Comparison of ENCODE assay signal across 12 cellular contexts in genomic region chr1:32774950-32775634, GRCh38. TPM values are rescaled to one million over a fixed set of nuclear protein-coding genes. Genes with fewer than 3 reads are reported as not detected.
A peak's percentile ranks its signal among the peaks of the same experiment; 100 is the strongest.
DNase-seq lines count a peak whose midpoint lies in the region; FAIRE-seq and TF ChIP-seq lines count a peak whose summit lies in the region.
"Had no signal": no experiment of that assay in that cellular context is flagged by ENCODE, and none has a peak within 500 bp of the region (broad histone marks: within the 10 kb centered on the region; RNA-seq: fewer than 3 reads in every experiment).

No MANE protein-coding gene starts in this region.

- no peak overlapping the region for H3K4me3 ChIP-seq in A673 (ENCODE audit: low read depth, low read length, poor library complexity, severe bottlenecking)
- no peak overlapping the region for H3K4me3 ChIP-seq in astrocyte (ENCODE audit: insufficient read depth, low read depth, low read length)
- H3K4me3 ChIP-seq: left ventricle myocardium inferior had no signal

- H3K27ac Mint-ChIP-seq in astrocyte (ENCODE audit: unreplicated experiment) (peak overlapping the region; percentile 85), immature natural killer cell (peak overlapping the region in 4 of 6 donors; percentile 46 to 74 (median 69)), type B pancreatic cell (no peak overlapping the region)
- H3K27ac Mint-ChIP-seq: activated B cell treated with CpG ODN at 0.5 μM for 24 hours had no signal

- H3K27ac ChIP-seq in A673 (ENCODE audit: low read depth, low read length, poor library complexity, severe bottlenecking) = peak overlapping the region; percentile 33
- peak overlapping the region; percentile 46 for H3K27ac ChIP-seq in astrocyte (ENCODE audit: low read depth, low read length)
- H3K27ac ChIP-seq: left ventricle myocardium inferior had no signal

- H3K27me3 ChIP-seq in A673 (replicated peaks; ENCODE audit: insufficient read depth, low read depth, low read length, poor library complexity) = no peaks in the 10 kb centered on the region
- H3K27me3 ChIP-seq in astrocyte (ENCODE audit: insufficient read depth, low read length) = no peaks in the 10 kb centered on the region

- FAIRE-seq in H54 (lab: Jason Lieb, UNC) (peak; percentile 81), astrocyte (lab: Jason Lieb, UNC) (no peak)
- FAIRE-seq: D721Med had no signal

- intact Hi-C loops in A673 (cut with micrococcal nuclease; ENCODE audit: unreplicated experiment) = no loop called here

- H3K36me3 Mint-ChIP-seq in astrocyte (ENCODE audit: low read depth, unreplicated experiment) (peaks cover 25% of the 10 kb centered on the region), immature natural killer cell (peaks cover 12 to 25% (median 16%) of the 10 kb centered on the region in 3 donors), type B pancreatic cell (peaks cover 33% of the 10 kb centered on the region)

- H3K4me2 ChIP-seq in astrocyte (ENCODE audit: low read length) = peak overlapping the region; percentile 37

- DNase-seq in A673 (ENCODE audit: low spot score) = peak; percentile 38
- DNase-seq in H54 (ENCODE audit: insufficient read length, low spot score) = no peak
- peak; percentile 75 for DNase-seq in astrocyte (ENCODE audit: low read depth)
- DNase-seq in immature natural killer cell = no peak
- no peak for DNase-seq in ureter (ENCODE audit: low spot score)
- no peak for DNase-seq in amniotic stem cell (lab: John Stamatoyannopoulos, UW)
- DNase-seq in stimulated activated CD4-positive, alpha-beta T cell treated with anti-CD3 and anti-CD28 coated beads, Interleukin-2, amount 100 ng/mL, for 48 hours = no peak
- DNase-seq in type B pancreatic cell (ENCODE audit: extremely low spot score, unreplicated experiment) = no peak
- DNase-seq: activated B cell treated with CpG ODN at 0.5 μM for 24 hours, left ventricle myocardium inferior, NCI-H187 had no signal

- POLR2A ChIA-PET in A673 (lab: Charles Lee; ENCODE audit: low non-redundant PET) = interaction anchor here (0.6 kb wide), 1 partner anchor 383 kb away, joined by 4 read pairs; no protein-coding TSS in a partner anchor

- H3K4me3 Mint-ChIP-seq in astrocyte (ENCODE audit: unreplicated experiment) = no peak overlapping the region
- no peak overlapping the region for H3K4me3 Mint-ChIP-seq in immature natural killer cell
- no peak overlapping the region for H3K4me3 Mint-ChIP-seq in type B pancreatic cell
- H3K4me3 Mint-ChIP-seq: activated B cell treated with CpG ODN at 0.5 μM for 24 hours had no signal

- H3K27me3 Mint-ChIP-seq in astrocyte (ENCODE audit: low read depth, unreplicated experiment) = no peaks in the 10 kb centered on the region
- H3K27me3 Mint-ChIP-seq in immature natural killer cell (ENCODE audit: low read depth in 3 of 3) = peaks cover 0 to 4% (median 0%) of the 10 kb centered on the region in 3 donors
- H3K27me3 Mint-ChIP-seq in type B pancreatic cell = no peaks in the 10 kb centered on the region
- H3K27me3 Mint-ChIP-seq: activated B cell treated with CpG ODN at 0.5 μM for 24 hours had no signal

- TF ChIP-seq CTCF in A673 (conservative IDR thresholded peaks at IDR 0.05; ENCODE audit: low read depth, low read length) (no peak), astrocyte (IDR thresholded peaks at IDR 0.05; ENCODE audit: insufficient read depth, low read depth, low read length) (no peak), type B pancreatic cell (conservative IDR thresholded peaks at IDR 0.05) (no peak)

- H3K36me3 ChIP-seq in A673 (ENCODE audit: insufficient read depth, low read length, poor library complexity, severe bottlenecking) = peaks cover 59% of the 10 kb centered on the region
- peaks cover 34% of the 10 kb centered on the region for H3K36me3 ChIP-seq in astrocyte (ENCODE audit: insufficient read depth, low read length)

- H3K4me1 ChIP-seq in A673 (ENCODE audit: insufficient read depth, low read length, poor library complexity, severe bottlenecking) = no peaks in the 10 kb centered on the region
- peaks cover 14% of the 10 kb centered on the region for H3K4me1 ChIP-seq in astrocyte (ENCODE audit: insufficient read depth, low read length)

- H3K79me2 ChIP-seq in astrocyte (ENCODE audit: insufficient read depth, low read length) = no peaks in the 10 kb centered on the region

- H3K9ac ChIP-seq in astrocyte (ENCODE audit: low read length) = peak overlapping the region; percentile 2

- H4K20me1 ChIP-seq in astrocyte (ENCODE audit: insufficient read depth, low read length) = peaks cover 20% of the 10 kb centered on the region

- BruUV-seq in A673 (replicated peaks; lab: Mats Ljungman, UMichigan) = TSS peak; percentile 93

- H3K9me3 Mint-ChIP-seq in astrocyte (ENCODE audit: unreplicated experiment) = no peaks in the 10 kb centered on the region
- no peaks in the 10 kb centered on the region for H3K9me3 Mint-ChIP-seq in immature natural killer cell
- H3K9me3 Mint-ChIP-seq in type B pancreatic cell = no peaks in the 10 kb centered on the region
- H3K9me3 Mint-ChIP-seq: activated B cell treated with CpG ODN at 0.5 μM for 24 hours had no signal

- CTCF ChIA-PET in A673 (lab: Charles Lee) = interaction anchor here (1.0 to 2.9 kb wide), 2 partner anchors 63 kb away, joined by 3 to 21 read pairs; no protein-coding TSS in a partner anchor

- TF ChIP-seq POLR2A in H54 (IDR thresholded peaks at IDR 0.05; ENCODE audit: low read depth, low read length) = no peak

- H3K4me1 Mint-ChIP-seq in astrocyte (ENCODE audit: low read depth, unreplicated experiment) = peaks cover 28% of the 10 kb centered on the region
- peaks cover 8 to 20% of the 10 kb centered on the region in 2 donors for H3K4me1 Mint-ChIP-seq in immature natural killer cell
- peaks cover 17% of the 10 kb centered on the region for H3K4me1 Mint-ChIP-seq in type B pancreatic cell (ENCODE audit: unreplicated experiment)
- H3K4me1 Mint-ChIP-seq: activated B cell treated with CpG ODN at 0.5 μM for 24 hours had no signal

- H2AFZ ChIP-seq in astrocyte (ENCODE audit: low read depth, low read length) = no peak overlapping the region

- H3K9me3 ChIP-seq in A673 (ENCODE audit: low read depth, low read length, poor library complexity, severe bottlenecking) (no peaks in the 10 kb centered on the region), astrocyte (ENCODE audit: insufficient read depth, low read depth, low read length) (no peaks in the 10 kb centered on the region)
- H3K9me3 ChIP-seq: left ventricle myocardium inferior had no signal

RNA-seq across cellular contexts. Expression of gene YARS1, which starts 42.1 kb away (rescaled TPM):
- total RNA-seq in A673 (2021) = 262 and 299 TPM in 2 replicates
- 214 and 219 TPM in 2 replicates for total RNA-seq in astrocyte
- 100 to 1,000 TPM; 103 to 168 (median 129) TPM for polyA plus RNA-seq in immature natural killer cell
- 205 TPM for total RNA-seq in ureter
- total RNA-seq in type B pancreatic cell (ENCODE audit: low replicate concordance) = 83.7 and 103 TPM in 2 replicates

RNA-seq across cellular contexts. Expression of gene S100PBP, which starts 42.4 kb away (rescaled TPM):
- total RNA-seq in A673 (2021) (66.1 and 69.3 TPM in 2 replicates), astrocyte (39.9 and 40.3 TPM in 2 replicates), ureter (41.0 TPM), type B pancreatic cell (ENCODE audit: low replicate concordance) (27.0 and 53.8 TPM in 2 replicates)
- polyA plus RNA-seq in immature natural killer cell = 10 to 100 TPM in 2 of 3 donors, 1 to 10 TPM in 1; 9.9 to 21.4 (median 15.8) TPM

Comparison
In these comparisons a context has a peak if more than half of its experiments do, and no peak if none do; other contexts are left out.
1. DNase-seq: peak in A673 (single experiment) and astrocyte (single experiment); none in H54 (single experiment), immature natural killer cell (0 of 3), ureter (single experiment), amniotic stem cell (single experiment), stimulated activated CD4-positive, alpha-beta T cell treated with anti-CD3 and anti-CD28 coated beads, Interleukin-2, amount 100 ng/mL, for 48 hours (0 of 2) and type B pancreatic cell (single experiment).